10 cellular contexts compared by ENCODE assay signal in genomic region chr4:140037353-140038030, GRCh38.
A peak's percentile ranks its signal among the peaks of the same experiment; 100 is the strongest.
DNase-seq lines count a peak whose midpoint lies in the region; ATAC-seq and TF ChIP-seq lines count a peak whose summit lies in the region.
"Had no signal": no experiment of that assay in that cellular context is flagged by ENCODE, and none has a peak within 500 bp of the region (broad histone marks: within the 10 kb centered on the region; RNA-seq: fewer than 3 reads in every experiment).

No MANE protein-coding gene starts in this region.

- no peaks in the 10 kb centered on the region for H3K4me1 Mint-ChIP-seq in activated CD8-positive, alpha-beta memory T cell treated with anti-CD3 and anti-CD28 coated beads, Interleukin-2, amount 10 ng/mL, durations not matched to agents 7 days and 5 days

- DNase-seq in AG09309 (ENCODE audit: low read depth): peak; percentile 67
- peak; percentile 72 for DNase-seq in HT-29 (ENCODE audit: low spot score)
- DNase-seq in brain microvascular endothelial cell: peak; percentile 91
- DNase-seq in kidney tubule cell (ENCODE audit: low spot score): peak; percentile 86
- DNase-seq in NCI-H526 treated with DMSO at 0.1 percent for 48 hours (lab: John Stamatoyannopoulos, UW): no peak
- DNase-seq in activated CD8-positive, alpha-beta memory T cell treated with anti-CD3 and anti-CD28 coated beads, Interleukin-2, amount 10 ng/mL, durations not matched to agents 7 days and 5 days: no peak
- DNase-seq in activated naive CD4-positive, alpha-beta T cell treated with anti-CD3 and anti-CD28 coated beads, Interleukin-2, amount 50 U/mL, for 16 hours: no peak
- DNase-seq: hippocampal formation, retina had no signal

- TF ChIP-seq CTCF in AG09309 (IDR thresholded peaks at IDR 0.05; ENCODE audit: control insufficient read depth, insufficient read depth, low read depth, low read length, missing control alignments) (no peak), brain microvascular endothelial cell (IDR thresholded peaks at IDR 0.05; ENCODE audit: low read depth, low read length, missing control alignments) (no peak)

- H3K27ac Mint-ChIP-seq in activated CD8-positive, alpha-beta memory T cell treated with anti-CD3 and anti-CD28 coated beads, Interleukin-2, amount 10 ng/mL, durations not matched to agents 7 days and 5 days: no peak overlapping the region

- H3K27ac ChIP-seq in brain microvascular endothelial cell: peak overlapping the region; percentile 87

- H3K36me3 ChIP-seq in brain microvascular endothelial cell (replicated peaks): no peaks in the 10 kb centered on the region

- H3K27me3 ChIP-seq in brain microvascular endothelial cell (replicated peaks): no peaks in the 10 kb centered on the region

- H3K4me3 ChIP-seq in AG09309 (ENCODE audit: control insufficient read depth, low read depth, low read length) (no peak overlapping the region), brain microvascular endothelial cell (ENCODE audit: low read depth, low read length) (no peak overlapping the region)

- CTCF ChIA-PET in activated CD8-positive, alpha-beta memory T cell treated with anti-CD3 and anti-CD28 coated beads, Interleukin-2, amount 10 ng/mL, durations not matched to agents 7 days and 5 days (lab: Charles Lee): interaction anchor here (0.8 kb wide), 1 partner anchor 97 kb away, joined by 3 read pairs; no protein-coding TSS in a partner anchor

- in situ Hi-C loops in brain microvascular endothelial cell (cut with HindIII; ENCODE audit: low pct_ligation_motif_present, low sequenced_read_pairs): no loop called here

- no peak for ATAC-seq in HG02610 (IDR thresholded peaks at IDR 0.05; ENCODE audit: unreplicated experiment)
- ATAC-seq in activated CD8-positive, alpha-beta memory T cell treated with anti-CD3 and anti-CD28 coated beads, Interleukin-2, amount 10 ng/mL, durations not matched to agents 7 days and 5 days: no peak

- H3K4me3 Mint-ChIP-seq in activated CD8-positive, alpha-beta memory T cell treated with anti-CD3 and anti-CD28 coated beads, Interleukin-2, amount 10 ng/mL, durations not matched to agents 7 days and 5 days: no peak overlapping the region

- H3K36me3 Mint-ChIP-seq in activated CD8-positive, alpha-beta memory T cell treated with anti-CD3 and anti-CD28 coated beads, Interleukin-2, amount 10 ng/mL, durations not matched to agents 7 days and 5 days: no peaks in the 10 kb centered on the region

- no peaks in the 10 kb centered on the region for H3K9me3 Mint-ChIP-seq in activated CD8-positive, alpha-beta memory T cell treated with anti-CD3 and anti-CD28 coated beads, Interleukin-2, amount 10 ng/mL, durations not matched to agents 7 days and 5 days (ENCODE audit: low read depth)

- H3K27me3 Mint-ChIP-seq in activated CD8-positive, alpha-beta memory T cell treated with anti-CD3 and anti-CD28 coated beads, Interleukin-2, amount 10 ng/mL, durations not matched to agents 7 days and 5 days: peaks cover 25% of the 10 kb centered on the region

Comparison
In these comparisons a context has a peak if more than half of its experiments do, and no peak if none do; other contexts are left out.
1. DNase-seq: peak in AG09309 (single experiment), HT-29 (single experiment), brain microvascular endothelial cell (single experiment) and kidney tubule cell (single experiment); none in NCI-H526 treated with DMSO at 0.1 percent for 48 hours (single experiment), activated CD8-positive, alpha-beta memory T cell treated with anti-CD3 and anti-CD28 coated beads, Interleukin-2, amount 10 ng/mL, durations not matched to agents 7 days and 5 days (single experiment) and activated naive CD4-positive, alpha-beta T cell treated with anti-CD3 and anti-CD28 coated beads, Interleukin-2, amount 50 U/mL, for 16 hours (single experiment).